In genomic region chr14:103713304-103714062, GRCh38 we compare ENCODE assay signal across 10 cellular contexts. TPM values are rescaled to one million over a fixed set of nuclear protein-coding genes. Genes with fewer than 3 reads are reported as not detected.
A peak's percentile ranks its signal among the peaks of the same experiment; 100 is the strongest.
DNase-seq lines count a peak whose midpoint lies in the region; ATAC-seq, FAIRE-seq and TF ChIP-seq lines count a peak whose summit lies in the region.
"Had no signal": no experiment of that assay in that cellular context is flagged by ENCODE, and none has a peak within 500 bp of the region (broad histone marks: within the 10 kb centered on the region; RNA-seq: fewer than 3 reads in every experiment).

No MANE protein-coding gene starts in this region.

- peaks cover 0 to 17% (median 8%) of the 10 kb centered on the region in 4 experiments; a peak in 6 of 7 replicates for H3K4me1 ChIP-seq in H1 (replicated peaks in 1 of 4; ENCODE audit: control insufficient read depth in 3 of 4, insufficient read depth in 4 of 4, low read length in 3 of 4)
- H3K4me1 ChIP-seq in spleen = peaks cover 29 to 90% (median 75%) of the 10 kb centered on the region in 6 donors

- H3K27me3 Mint-ChIP-seq in activated T-cell treated with anti-CD3 and anti-CD28 coated beads, Interleukin-2, amount 50 U/mL, for 4 hours (ENCODE audit: low read depth) = no peaks in the 10 kb centered on the region

- CTCF ChIA-PET in H1 (lab: Charles Lee; ENCODE audit: partially characterized antibody) = interaction anchor here (0.5 to 1.9 kb wide), 7 partner anchors 14 to 197 kb away, joined by 3 to 8 read pairs (median 3); no protein-coding TSS in a partner anchor

- H3K27me3 ChIP-seq in H1 (replicated peaks in 1 of 4; ENCODE audit: control insufficient read depth in 3 of 4, extremely low read depth in 1 of 4, insufficient read depth in 3 of 4, low read length in 3 of 4) (no peaks in the 10 kb centered on the region), spleen (replicated peaks in 1 of 7) (no peaks in the 10 kb centered on the region)

- no peak overlapping the region for H3K18ac ChIP-seq in H1 (ENCODE audit: extremely low read depth, low read length)

- no peak for TF ChIP-seq EP300 in H1 (IDR thresholded peaks at IDR 0.05; ENCODE audit: borderline replicate concordance in 1 of 2, low read depth in 2 of 2, low read length in 2 of 2)

- POLR2A ChIA-PET in H1 (lab: Charles Lee; ENCODE audit: partially characterized antibody) = interaction anchor here (0.9 to 1.3 kb wide), 5 partner anchors 10 to 33 kb away, joined by 3 to 8 read pairs (median 3); no protein-coding TSS in a partner anchor

- TF ChIP-seq CTCF in H1 (IDR thresholded peaks at IDR 0.05; ENCODE audit: control extremely low read depth in 1 of 3, insufficient read depth in 1 of 3, low read depth in 1 of 3, low read length in 3 of 3) (no peak), spleen (IDR thresholded peaks at IDR 0.05 in 8 of 11, conservative IDR thresholded peaks at IDR 0.05 in 3 of 11) (no peak)

- no peak overlapping the region; the same call in 1 of the 2 replicates for H2BK5ac ChIP-seq in H1 (ENCODE audit: low read depth, low read length)

- no peak overlapping the region for H4K5ac ChIP-seq in H1 (ENCODE audit: insufficient read length, low read depth, low read length)

- TF ChIP-seq RAD21 in H1 (IDR thresholded peaks at IDR 0.05 in 1 of 2, conservative IDR thresholded peaks at IDR 0.05 in 1 of 2; ENCODE audit: low read depth in 2 of 2, low read length in 2 of 2) = no peak

- peaks cover 4% of the 10 kb centered on the region; the same call in 1 of the 2 replicates for H3K23me2 ChIP-seq in H1 (ENCODE audit: low read depth, low read length)

- no peak for FAIRE-seq in H1 (lab: Jason Lieb, UNC)

- no peak overlapping the region for H3K56ac ChIP-seq in H1 (replicated peaks; ENCODE audit: insufficient read length, low read depth, low read length)

- peaks cover 18% of the 10 kb centered on the region for H3K79me1 ChIP-seq in H1 (ENCODE audit: low read depth, low read length)

- intact Hi-C loops in spleen (cut with DNase I; ENCODE audit: low total_unique reads) = no loop called here

- no peaks in the 10 kb centered on the region for H3K36me3 Mint-ChIP-seq in activated T-cell treated with anti-CD3 and anti-CD28 coated beads, Interleukin-2, amount 50 U/mL, for 4 hours (ENCODE audit: insufficient read depth)

- no peak overlapping the region for H2AK5ac ChIP-seq in H1 (ENCODE audit: low read depth, low read length)

- DNase-seq in activated T-cell treated with anti-CD3 and anti-CD28 coated beads, Interleukin-2, amount 50 U/mL, for 4 hours = no peak
- DNase-seq in activated T-cell treated with anti-CD3 and anti-CD28 coated beads for 4 hours (no peak), RKO (ENCODE audit: low spot score) (peak; percentile 18), H1 (ENCODE audit: low read depth in 1 of 2, low spot score in 2 of 2) (no peak), spleen (no peak), NCI-H2171 (lab: John Stamatoyannopoulos, UW) (no peak), NCI-H146 treated with DMSO at 0.1 percent for 48 hours (lab: John Stamatoyannopoulos, UW; ENCODE audit: unreplicated experiment) (no peak), NCI-H1105 treated with DMSO at 0.1 percent for 48 hours (lab: John Stamatoyannopoulos, UW) (no peak)
- DNase-seq: H7 had no signal

- no peak overlapping the region for H2BK120ac ChIP-seq in H1 (replicated peaks; ENCODE audit: low read depth, low read length)

- H2AFZ ChIP-seq in H1 (ENCODE audit: low read length) = no peak overlapping the region

- H3K9me3 ChIP-seq in H1 (ENCODE audit: insufficient read depth in 2 of 2, low read depth in 1 of 2, low read length in 1 of 2) (no peaks in the 10 kb centered on the region), spleen (no peaks in the 10 kb centered on the region)

- peak overlapping the region; percentile 84 for H3K4me3 Mint-ChIP-seq in activated T-cell treated with anti-CD3 and anti-CD28 coated beads, Interleukin-2, amount 50 U/mL, for 4 hours

- peaks cover 19 to 49% of the 10 kb centered on the region in 2 experiments for H4K20me1 ChIP-seq in H1 (replicated peaks in 1 of 2; ENCODE audit: control insufficient read depth in 1 of 2, insufficient read depth in 2 of 2, low read length in 2 of 2)

- H3K4me3 ChIP-seq in H1 (ENCODE audit: extremely low read depth in 1 of 4, insufficient read depth in 2 of 4, low read depth in 3 of 4, low read length in 4 of 4) (peak overlapping the region in 2 of 4 experiments; percentile 84 to 86; a peak in 2 of 8 replicates), spleen (no peak overlapping the region)
- H3K4me3 ChIP-seq: lung had no signal

- H3K9me3 Mint-ChIP-seq in activated T-cell treated with anti-CD3 and anti-CD28 coated beads, Interleukin-2, amount 50 U/mL, for 4 hours = no peaks in the 10 kb centered on the region

- H2BK12ac ChIP-seq in H1 (ENCODE audit: low read depth, low read length) = no peak overlapping the region

- H3K27ac ChIP-seq in H1 (ENCODE audit: low read depth, low read length) (no peak overlapping the region), spleen (peak overlapping the region in 6 of 8 donors; percentile 32 to 88 (median 80))

- WGBS in H1 (ENCODE audit: extremely low coverage in 1 of 2, insufficient coverage in 1 of 2, insufficient read length in 1 of 2, insufficient replicate concordance in 2 of 2, low coverage in 1 of 2, low lambda C conversion rate in 2 of 2, missing lambda C conversion rate in 1 of 2), 2 experiments = 91% methylated on average over 18 of the region's 18 CpGs; no CpG with 5 or more reads in 1 of the 2 experiments
- WGBS in spleen, 5 donors = 79 to 86% (median 83%) methylated on average over 12 to 18 of the region's 18 CpGs

- no peak overlapping the region for H2BK15ac ChIP-seq in H1 (ENCODE audit: low read length)

- no peak overlapping the region for H2BK20ac ChIP-seq in H1 (ENCODE audit: low read length)

- peaks cover 33% of the 10 kb centered on the region for H3K4me1 Mint-ChIP-seq in activated T-cell treated with anti-CD3 and anti-CD28 coated beads, Interleukin-2, amount 50 U/mL, for 4 hours (ENCODE audit: low read depth)

- no peak overlapping the region for H3K14ac ChIP-seq in H1 (ENCODE audit: insufficient read length)

- no peak overlapping the region; a peak in 2 of 7 replicates for H3K9ac ChIP-seq in H1 (replicated peaks in 1 of 4; ENCODE audit: extremely low read depth in 1 of 4, low read depth in 3 of 4, low read length in 3 of 4)

- peak overlapping the region; percentile 37 for H4K91ac ChIP-seq in H1 (replicated peaks; ENCODE audit: insufficient read length, low read length)

- H3K36me3 ChIP-seq in H1 (ENCODE audit: control insufficient read depth in 2 of 4, insufficient read depth in 4 of 4, low read length in 3 of 4) (peaks cover 5 to 20% (median 10%) of the 10 kb centered on the region in 4 experiments; a peak in 5 of 8 replicates), spleen (peaks cover 0 to 19% (median under 1%) of the 10 kb centered on the region in 6 donors)

- ATAC-seq in activated T-cell treated with anti-CD3 and anti-CD28 coated beads, Interleukin-2, amount 50 U/mL, for 4 hours = no peak

- no peak overlapping the region for H3K23ac ChIP-seq in H1 (ENCODE audit: insufficient read length)

- peak overlapping the region; percentile 55 to 72 for H3K4me2 ChIP-seq in H1 (ENCODE audit: insufficient read depth in 1 of 2, low read depth in 2 of 2, low read length in 2 of 2)

- H4K8ac ChIP-seq in H1 (ENCODE audit: extremely low read depth, insufficient read depth, low read length) = no peak overlapping the region

- TF ChIP-seq POLR2A in H1 (IDR thresholded peaks at IDR 0.05; ENCODE audit: control extremely low read depth in 1 of 2, low read depth in 2 of 2, low read length in 2 of 2) (peak in 1 of 2 experiments; percentile 43; a peak in 1 of 3 replicates), spleen (IDR thresholded peaks at IDR 0.05) (no peak)

- peaks cover 0 to 37% of the 10 kb centered on the region in 2 experiments; a peak in 3 of 4 replicates for H3K79me2 ChIP-seq in H1 (ENCODE audit: control insufficient read depth in 1 of 2, insufficient read depth in 2 of 2, low read length in 2 of 2)

- no peak overlapping the region for H3K4ac ChIP-seq in H1 (replicated peaks; ENCODE audit: insufficient read length, low read depth, low read length)

TF ChIP-seq in H1, 55 proteins besides CTCF, POLR2A, EP300 and RAD21:
- TF ChIP-seq KDM4A (IDR thresholded peaks at IDR 0.05; ENCODE audit: low read depth, low read length, severe bottlenecking) (no peak), POLR2AphosphoS5 (IDR thresholded peaks at IDR 0.05; ENCODE audit: low read depth, low read length) (0 out of 2 replicates have a peak, but pooled peaks have one; percentile 12)

RNA-seq across cellular contexts. Expression of gene XRCC3, which starts 1.8 kb away (rescaled TPM):
- 10 to 100 TPM; 60.6 to 74.0 (median 69.5) TPM for total RNA-seq in activated T-cell treated with anti-CD3 and anti-CD28 coated beads, Interleukin-2, amount 50 U/mL, for 4 hours
- 41.7 and 41.8 TPM in 2 replicates for total RNA-seq in H1 (2021; fragmentation: NEBNext Ultra II Directional; extraction: Animal tissue kit (Norgen Biotek cat#: 25700))
- polyA plus RNA-seq in H1 (2011; rRNA removed) (36.9 and 51.2 TPM in 2 replicates), spleen (10 to 100 TPM in 2 of 3 donors, 1 to 10 TPM in 1; 5.9 to 17.6 (median 11.8) TPM)
- 44.6 TPM for polyA plus RNA-seq in H1 (2011; cell fraction: cytosol; rRNA removed)
- polyA plus RNA-seq in H1 (2011; cell fraction: nucleus; rRNA removed) = 72.6 TPM
- 29.9 to 39.9 TPM (median 33.4 TPM) in 4 replicates for polyA plus RNA-seq in H1 (2012, experiment 1 of 2)
- 49.6 TPM for polyA plus RNA-seq in H1 (2012, experiment 2 of 2)
- polyA plus RNA-seq in H1 (2013, experiment 1 of 2) = 34.4 TPM
- 29.7 TPM for polyA plus RNA-seq in H1 (2013, experiment 2 of 2)
- polyA minus RNA-seq in H1 (2011; rRNA and poly(A)+ RNA removed) = 23.0 and 28.4 TPM in 2 replicates
- 27.0 TPM for polyA minus RNA-seq in H1 (2011; cell fraction: cytosol; rRNA and poly(A)+ RNA removed)
- 33.4 TPM for polyA minus RNA-seq in H1 (2011; cell fraction: nucleus; rRNA and poly(A)+ RNA removed)
- 10 to 100 TPM in 6 of 7 donors, 1 to 10 TPM in 1; 9.5 to 20.4 (median 16.7) TPM for total RNA-seq in spleen

RNA-seq across cellular contexts. Expression of gene ZFYVE21, which starts 2.1 kb away (rescaled TPM):
- total RNA-seq in activated T-cell treated with anti-CD3 and anti-CD28 coated beads, Interleukin-2, amount 50 U/mL, for 4 hours = 10 to 100 TPM; 13.6 to 19.1 (median 13.7) TPM
- total RNA-seq in H1 (2021; fragmentation: NEBNext Ultra II Directional; extraction: Animal tissue kit (Norgen Biotek cat#: 25700)) = 44.3 and 53.4 TPM in 2 replicates
- 127 and 143 TPM in 2 replicates for polyA plus RNA-seq in H1 (2011; rRNA removed)
- 90.7 TPM for polyA plus RNA-seq in H1 (2011; cell fraction: cytosol; rRNA removed)
- polyA plus RNA-seq in H1 (2011; cell fraction: nucleus; rRNA removed) = 120 TPM
- polyA plus RNA-seq in H1 (2012, experiment 1 of 2) = 47.7 to 65.8 TPM (median 61.0 TPM) in 4 replicates
- 24.4 TPM for polyA plus RNA-seq in H1 (2012, experiment 2 of 2)
- polyA plus RNA-seq in H1 (2013, experiment 1 of 2) = 43.0 TPM
- 40.6 TPM for polyA plus RNA-seq in H1 (2013, experiment 2 of 2)
- polyA minus RNA-seq in H1 (2011; rRNA and poly(A)+ RNA removed) = 31.5 and 34.8 TPM in 2 replicates
- polyA minus RNA-seq in H1 (2011; cell fraction: cytosol; rRNA and poly(A)+ RNA removed) = 34.2 TPM
- polyA minus RNA-seq in H1 (2011; cell fraction: nucleus; rRNA and poly(A)+ RNA removed) = 39.4 TPM
- 10 to 100 TPM; 31.8 to 71.1 (median 47.8) TPM for total RNA-seq in spleen
- polyA plus RNA-seq in spleen = 10 to 100 TPM; 21.8 to 51.8 (median 24.2) TPM
